Comparison of ENCODE assay signal across 20 cellular contexts in genomic region chr3:64349531-64349930, GRCh38.
"Had no signal": no experiment of that assay in that cellular context is flagged by ENCODE, and none has a peak within 500 bp of the region (broad histone marks: within the 10 kb centered on the region; RNA-seq: fewer than 3 reads in every experiment).

No MANE protein-coding gene starts in this region.

- H3K4me1 Mint-ChIP-seq: immature natural killer cell had no signal

- H3K27ac ChIP-seq: left ventricle myocardium inferior, tibial artery, WERI-Rb-1 had no signal

- H3K36me3 Mint-ChIP-seq: immature natural killer cell had no signal

- H3K4me3 ChIP-seq: left ventricle myocardium inferior, tibial artery had no signal

- ATAC-seq: activated CD8-positive, alpha-beta T cell treated with anti-CD3 and anti-CD28 coated beads, Interleukin-2, amount 10 ng/mL, durations not matched to agents 7 days and 5 days; activated naive CD8-positive, alpha-beta T cell treated with anti-CD3 and anti-CD28 coated beads, Interleukin-2, amount 50 U/mL, for 24 hours; stimulated activated naive CD8-positive, alpha-beta T cell treated with anti-CD3 and anti-CD28 coated beads, Interleukin-15, Interleukin-2, amounts not matched to agents 100 U/mL and 50 U/mL, for 24 hours had no signal

- H3K27ac Mint-ChIP-seq: activated CD4-positive, alpha-beta T cell treated with anti-CD3 and anti-CD28 coated beads, Interleukin-2, amount 10 ng/mL, durations not matched to agents 7 days and 5 days; activated CD8-positive, alpha-beta T cell treated with anti-CD3 and anti-CD28 coated beads, Interleukin-2, amount 10 ng/mL, durations not matched to agents 7 days and 5 days; activated naive CD8-positive, alpha-beta T cell treated with anti-CD3 and anti-CD28 coated beads, Interleukin-2, amount 50 U/mL, for 24 hours; activated T-helper 1 cell treated with anti-CD3 and anti-CD28 coated beads, Interleukin-12 subunit alpha, Interleukin-12 subunit beta, Interleukin-2, Interleukin-4 antibody, amounts not matched to agents 30 ng/mL and 10 ng/mL and 1 ng/mL, durations not matched to agents 14 hours and 24 hours and 36 hours; endodermal cell; immature natural killer cell had no signal

- DNase-seq: activated CD4-positive, alpha-beta T cell treated with anti-CD3 and anti-CD28 coated beads, Interleukin-2, amount 10 ng/mL, durations not matched to agents 7 days and 5 days; activated CD4-positive, CD25-positive, alpha-beta regulatory T cell treated with anti-CD3 and anti-CD28 coated beads, Interleukin-2, amount 50 U/mL, for 72 hours; activated CD8-positive, alpha-beta T cell treated with anti-CD3 and anti-CD28 coated beads, Interleukin-2, amount 10 ng/mL, durations not matched to agents 7 days and 5 days; activated gamma-delta T cell; activated naive CD4-positive, alpha-beta T cell treated with anti-CD3 and anti-CD28 coated beads, Interleukin-2, amount 50 U/mL, for 16 hours; activated naive CD8-positive, alpha-beta T cell treated with anti-CD3 and anti-CD28 coated beads, Interleukin-2, amount 50 U/mL, for 24 hours; cerebellar nuclear complex; cortex of kidney; endodermal cell; immature natural killer cell; left ventricle myocardium inferior; posterior cingulate gyrus; retina; stimulated activated CD4-positive, alpha-beta T cell treated with anti-CD3 and anti-CD28 coated beads, Interleukin-4, amount 100 ng/mL, for 1 hour; stimulated activated naive CD8-positive, alpha-beta T cell treated with anti-CD3 and anti-CD28 coated beads, Interleukin-15, Interleukin-2, amounts not matched to agents 100 U/mL and 50 U/mL, for 24 hours; substantia nigra; tibial artery; WERI-Rb-1 had no signal

- H3K27me3 ChIP-seq: tibial artery had no signal

- H3K36me3 ChIP-seq: left ventricle myocardium inferior, tibial artery, WERI-Rb-1 had no signal

- H3K4me3 Mint-ChIP-seq: activated CD4-positive, alpha-beta T cell treated with anti-CD3 and anti-CD28 coated beads, Interleukin-2, amount 10 ng/mL, durations not matched to agents 7 days and 5 days; activated CD8-positive, alpha-beta T cell treated with anti-CD3 and anti-CD28 coated beads, Interleukin-2, amount 10 ng/mL, durations not matched to agents 7 days and 5 days; activated naive CD8-positive, alpha-beta T cell treated with anti-CD3 and anti-CD28 coated beads, Interleukin-2, amount 50 U/mL, for 24 hours; activated T-helper 1 cell treated with anti-CD3 and anti-CD28 coated beads, Interleukin-12 subunit alpha, Interleukin-12 subunit beta, Interleukin-2, Interleukin-4 antibody, amounts not matched to agents 30 ng/mL and 10 ng/mL and 1 ng/mL, durations not matched to agents 14 hours and 24 hours and 36 hours; endodermal cell; immature natural killer cell had no signal

- FAIRE-seq: TTC549 had no signal

- H3K9me3 ChIP-seq: left ventricle myocardium inferior, tibial artery had no signal

- H3K27me3 Mint-ChIP-seq: activated CD4-positive, alpha-beta T cell treated with anti-CD3 and anti-CD28 coated beads, Interleukin-2, amount 10 ng/mL, durations not matched to agents 7 days and 5 days had no signal

- H3K9me3 Mint-ChIP-seq: activated CD4-positive, alpha-beta T cell treated with anti-CD3 and anti-CD28 coated beads, Interleukin-2, amount 10 ng/mL, durations not matched to agents 7 days and 5 days; activated naive CD8-positive, alpha-beta T cell treated with anti-CD3 and anti-CD28 coated beads, Interleukin-2, amount 50 U/mL, for 24 hours; activated T-helper 1 cell treated with anti-CD3 and anti-CD28 coated beads, Interleukin-12 subunit alpha, Interleukin-12 subunit beta, Interleukin-2, Interleukin-4 antibody, amounts not matched to agents 30 ng/mL and 10 ng/mL and 1 ng/mL, durations not matched to agents 14 hours and 24 hours and 36 hours; endodermal cell had no signal
